Comparison of ENCODE assay signal across 1 cellular context in genomic region chr7:41693150-41693997, GRCh38.
TF ChIP-seq lines count a peak whose summit lies in the region.

No MANE protein-coding gene starts in this region.

TF ChIP-seq in K562, 482 proteins besides CTCF, POLR2A, EP300 and RAD21 (continued from another document):
- TF ChIP-seq PRDM10 (IDR thresholded peaks at IDR 0.05; ENCODE audit: partially characterized antibody) = peak; percentile 56
